Comparison of ENCODE assay signal across 26 cellular contexts in the genomic region with DNA sequence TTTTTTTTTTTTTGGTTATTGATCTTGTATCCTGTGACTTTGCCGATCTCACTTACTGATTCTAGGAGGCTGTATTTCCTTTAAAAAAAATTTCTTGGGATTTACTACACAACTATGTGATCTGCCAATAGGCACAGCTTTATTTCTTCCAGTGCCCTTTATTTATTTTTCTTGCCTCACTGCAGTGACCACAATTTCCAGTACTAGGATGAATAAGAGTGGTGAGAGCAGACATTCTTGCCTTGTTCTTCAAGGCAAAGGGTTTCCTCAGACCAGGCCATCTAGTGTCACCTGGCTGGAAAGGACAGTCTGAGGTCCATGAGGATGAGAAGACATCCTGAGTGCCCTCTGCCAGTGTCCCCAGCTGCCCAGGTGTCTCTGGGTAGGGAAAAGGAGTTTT.
"Had no signal": no experiment of that assay in that cellular context is flagged by ENCODE, and none has a peak within 500 bp of the region (broad histone marks: within the 10 kb centered on the region; RNA-seq: fewer than 3 reads in every experiment).

No MANE protein-coding gene starts in this region.

- H3K9me3 ChIP-seq: body of pancreas, heart right ventricle, left lung, mucosa of descending colon, spleen, suprapubic skin, tibial artery, upper lobe of right lung had no signal

- ATAC-seq: activated CD4-positive, CD25-positive, alpha-beta regulatory T cell treated with anti-CD3 and anti-CD28 coated beads, Interleukin-2, amount 50 U/mL, for 24 hours; esophagus mucosa; heart right ventricle; left lung; mucosa of descending colon; natural killer cell treated with Interleukin-12 subunit alpha and Interleukin-12 subunit beta and Interleukin-15 and Interleukin-18, amount 100 ng/mL, for 72 hours; right cardiac atrium; upper lobe of right lung had no signal

- H3K4me3 ChIP-seq: body of pancreas, heart right ventricle, left lung, lung, mucosa of descending colon, spleen, suprapubic skin, tibial artery, upper lobe of right lung had no signal

- H3K36me3 ChIP-seq: heart right ventricle, left lung, spleen, suprapubic skin, tibial artery, upper lobe of right lung, WERI-Rb-1 had no signal

- H3K4me1 ChIP-seq: body of pancreas, heart right ventricle, left lung, spleen, suprapubic skin, upper lobe of right lung had no signal

- H3K27me3 ChIP-seq: body of pancreas, heart right ventricle, suprapubic skin, tibial artery, upper lobe of right lung had no signal

- DNase-seq: activated CD4-positive, alpha-beta memory T cell treated with anti-CD3 and anti-CD28 coated beads for 36 hours; activated CD4-positive, alpha-beta T cell treated with anti-CD3 and anti-CD28 coated beads, Interleukin-2, amount 10 ng/mL, durations not matched to agents 24 days and 14 days; activated CD8-positive, alpha-beta memory T cell treated with anti-CD3 and anti-CD28 coated beads, Interleukin-2, amount 50 U/mL, for 4 hours; activated gamma-delta T cell; activated naive CD4-positive, alpha-beta T cell treated with anti-CD3 and anti-CD28 coated beads, Interleukin-2, amount 10 ng/mL, durations not matched to agents 7 days and 5 days; activated T-cell treated with anti-CD3 and anti-CD28 coated beads, Interleukin-2, amount 50 U/mL, for 1 hour; amniotic stem cell; cortex of kidney; foreskin melanocyte; heart right ventricle; left lung; mucosa of descending colon; posterior cingulate gyrus; right cardiac atrium; spleen; stimulated activated naive CD4-positive, alpha-beta T cell; T1000; tibial artery; upper lobe of right lung; WERI-Rb-1 had no signal

- H3K27ac ChIP-seq: body of pancreas, heart right ventricle, left lung, spleen, suprapubic skin, tibial artery, upper lobe of right lung, WERI-Rb-1 had no signal
